17 cellular contexts compared by ENCODE assay signal in the genomic region with DNA sequence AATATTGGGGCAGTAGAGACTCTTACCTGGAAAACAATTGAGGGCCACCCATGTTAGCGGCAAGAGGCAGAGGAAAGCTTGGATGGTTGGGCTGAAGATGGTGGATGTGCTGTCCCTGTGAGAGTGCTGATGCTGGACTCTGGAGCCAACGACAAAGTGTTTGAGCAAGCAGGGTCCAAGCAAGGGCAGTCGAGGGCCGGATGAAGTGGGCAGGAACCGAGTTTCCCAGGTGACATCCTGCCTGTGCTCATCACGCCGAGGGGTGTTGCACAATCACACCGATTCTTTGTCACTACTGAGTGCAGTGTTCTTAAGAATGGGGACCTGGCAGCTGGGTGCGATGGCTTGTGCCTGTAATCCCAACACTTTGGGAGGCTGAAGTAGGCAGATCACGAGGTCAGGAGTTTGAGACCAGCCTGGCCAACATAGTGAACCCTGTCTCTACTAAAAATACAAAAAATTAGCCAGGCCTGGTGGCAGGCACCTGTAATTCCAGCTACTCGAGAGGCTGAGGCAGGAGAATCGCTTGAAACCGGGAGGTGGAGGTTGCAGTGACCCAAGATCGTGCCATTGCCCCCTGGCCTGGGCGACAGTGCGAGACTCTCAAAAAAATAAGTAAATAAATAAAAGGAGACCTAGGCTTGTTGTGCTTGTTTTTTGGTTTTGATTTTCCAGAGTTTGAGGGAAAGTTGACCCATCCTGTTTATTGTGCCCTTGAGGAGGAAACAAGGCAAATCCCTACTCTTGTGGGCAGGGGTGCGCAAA. TPM values are rescaled to one million over a fixed set of nuclear protein-coding genes. Genes with fewer than 3 reads are reported as not detected.
DNase-seq lines count a peak whose midpoint lies in the region; ATAC-seq and TF ChIP-seq lines count a peak whose summit lies in the region.
"Had no signal": no experiment of that assay in that cellular context is flagged by ENCODE, and none has a peak within 500 bp of the region (broad histone marks: within the 10 kb centered on the region; RNA-seq: fewer than 3 reads in every experiment).

No MANE protein-coding gene starts in this region.

- CTCF ChIA-PET in activated naive CD4-positive, alpha-beta T cell treated with anti-CD3 and anti-CD28 coated beads, Interleukin-2, amount 10 ng/mL, durations not matched to agents 7 days and 5 days (lab: Charles Lee) = interaction anchor here (0.6 kb wide), 1 partner anchor 19 kb away, joined by 4 read pairs; no protein-coding TSS in a partner anchor

- peaks cover 4% of the 10 kb centered on the region for H3K27me3 ChIP-seq in BE2C
- H3K27me3 ChIP-seq: right atrium auricular region, SJSA1 had no signal

- H3K36me3 Mint-ChIP-seq in activated naive CD4-positive, alpha-beta T cell treated with anti-CD3 and anti-CD28 coated beads, Interleukin-2, amount 10 ng/mL, durations not matched to agents 7 days and 5 days = peaks cover 66% of the 10 kb centered on the region
- peaks cover 98% of the 10 kb centered on the region for H3K36me3 Mint-ChIP-seq in effector memory CD8-positive, alpha-beta T cell (ENCODE audit: insufficient read depth)

- intact Hi-C loops in posterior vena cava (cut with DNase I) = no loop called here

- no peaks in the 10 kb centered on the region for H3K9me3 ChIP-seq in BE2C
- H3K9me3 ChIP-seq: right atrium auricular region, SJSA1 had no signal

- no peaks in the 10 kb centered on the region for H3K27me3 Mint-ChIP-seq in activated naive CD4-positive, alpha-beta T cell treated with anti-CD3 and anti-CD28 coated beads, Interleukin-2, amount 10 ng/mL, durations not matched to agents 7 days and 5 days
- H3K27me3 Mint-ChIP-seq in effector memory CD8-positive, alpha-beta T cell = no peaks in the 10 kb centered on the region

- DNase-seq in activated naive CD4-positive, alpha-beta T cell treated with anti-CD3 and anti-CD28 coated beads, Interleukin-2, amount 10 ng/mL, durations not matched to agents 7 days and 5 days = no peak
- no peak for DNase-seq in activated naive CD4-positive, alpha-beta T cell (lab: John Stamatoyannopoulos, UW)
- DNase-seq in effector memory CD8-positive, alpha-beta T cell = no peak
- peak; percentile 68 for DNase-seq in posterior vena cava (ENCODE audit: low spot score)
- no peak for DNase-seq in GM03348 (ENCODE audit: low spot score)
- no peak for DNase-seq in BE2C
- DNase-seq in SW480 (ENCODE audit: low spot score) = no peak
- DNase-seq: activated CD4-positive, alpha-beta T cell treated with anti-CD3 and anti-CD28 coated beads for 4 hours; anterior cingulate cortex; mesendoderm; OCI-M1; T1000 had no signal

- H3K4me1 Mint-ChIP-seq in activated naive CD4-positive, alpha-beta T cell treated with anti-CD3 and anti-CD28 coated beads, Interleukin-2, amount 10 ng/mL, durations not matched to agents 7 days and 5 days = peaks cover 62% of the 10 kb centered on the region
- peaks cover 30 to 49% of the 10 kb centered on the region in 2 donors for H3K4me1 Mint-ChIP-seq in effector memory CD8-positive, alpha-beta T cell (ENCODE audit: low read depth in 2 of 2)

- H3K9me3 Mint-ChIP-seq in activated naive CD4-positive, alpha-beta T cell treated with anti-CD3 and anti-CD28 coated beads, Interleukin-2, amount 10 ng/mL, durations not matched to agents 7 days and 5 days = no peaks in the 10 kb centered on the region
- no peaks in the 10 kb centered on the region for H3K9me3 Mint-ChIP-seq in effector memory CD8-positive, alpha-beta T cell

- no peak for TF ChIP-seq CTCF in BE2C (IDR thresholded peaks at IDR 0.05; ENCODE audit: low read depth, low read length)

- no peak overlapping the region for H3K4me3 Mint-ChIP-seq in activated naive CD4-positive, alpha-beta T cell treated with anti-CD3 and anti-CD28 coated beads, Interleukin-2, amount 10 ng/mL, durations not matched to agents 7 days and 5 days
- no peak overlapping the region for H3K4me3 Mint-ChIP-seq in effector memory CD8-positive, alpha-beta T cell

- peaks cover 55% of the 10 kb centered on the region for H3K36me3 ChIP-seq in BE2C

- no peak for ATAC-seq in effector memory CD8-positive, alpha-beta T cell (replicated peaks)

- H3K4me1 ChIP-seq in BE2C = no peaks in the 10 kb centered on the region

- H3K4me3 ChIP-seq in BE2C (ENCODE audit: low read depth, low read length) = no peak overlapping the region
- H3K4me3 ChIP-seq: right atrium auricular region, SJSA1 had no signal

- H3K27ac Mint-ChIP-seq in activated naive CD4-positive, alpha-beta T cell treated with anti-CD3 and anti-CD28 coated beads, Interleukin-2, amount 10 ng/mL, durations not matched to agents 7 days and 5 days = peak overlapping the region; percentile 49
- peak overlapping the region; percentile 47 to 71 for H3K27ac Mint-ChIP-seq in effector memory CD8-positive, alpha-beta T cell

TF ChIP-seq in PFSK-1, 5 proteins besides CTCF, POLR2A, EP300 and RAD21:
- TF ChIP-seq, protein P1, sequence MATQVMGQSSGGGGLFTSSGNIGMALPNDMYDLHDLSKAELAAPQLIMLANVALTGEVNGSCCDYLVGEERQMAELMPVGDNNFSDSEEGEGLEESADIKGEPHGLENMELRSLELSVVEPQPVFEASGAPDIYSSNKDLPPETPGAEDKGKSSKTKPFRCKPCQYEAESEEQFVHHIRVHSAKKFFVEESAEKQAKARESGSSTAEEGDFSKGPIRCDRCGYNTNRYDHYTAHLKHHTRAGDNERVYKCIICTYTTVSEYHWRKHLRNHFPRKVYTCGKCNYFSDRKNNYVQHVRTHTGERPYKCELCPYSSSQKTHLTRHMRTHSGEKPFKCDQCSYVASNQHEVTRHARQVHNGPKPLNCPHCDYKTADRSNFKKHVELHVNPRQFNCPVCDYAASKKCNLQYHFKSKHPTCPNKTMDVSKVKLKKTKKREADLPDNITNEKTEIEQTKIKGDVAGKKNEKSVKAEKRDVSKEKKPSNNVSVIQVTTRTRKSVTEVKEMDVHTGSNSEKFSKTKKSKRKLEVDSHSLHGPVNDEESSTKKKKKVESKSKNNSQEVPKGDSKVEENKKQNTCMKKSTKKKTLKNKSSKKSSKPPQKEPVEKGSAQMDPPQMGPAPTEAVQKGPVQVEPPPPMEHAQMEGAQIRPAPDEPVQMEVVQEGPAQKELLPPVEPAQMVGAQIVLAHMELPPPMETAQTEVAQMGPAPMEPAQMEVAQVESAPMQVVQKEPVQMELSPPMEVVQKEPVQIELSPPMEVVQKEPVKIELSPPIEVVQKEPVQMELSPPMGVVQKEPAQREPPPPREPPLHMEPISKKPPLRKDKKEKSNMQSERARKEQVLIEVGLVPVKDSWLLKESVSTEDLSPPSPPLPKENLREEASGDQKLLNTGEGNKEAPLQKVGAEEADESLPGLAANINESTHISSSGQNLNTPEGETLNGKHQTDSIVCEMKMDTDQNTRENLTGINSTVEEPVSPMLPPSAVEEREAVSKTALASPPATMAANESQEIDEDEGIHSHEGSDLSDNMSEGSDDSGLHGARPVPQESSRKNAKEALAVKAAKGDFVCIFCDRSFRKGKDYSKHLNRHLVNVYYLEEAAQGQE (IDR thresholded peaks at IDR 0.05; ENCODE audit: insufficient read depth in 1 of 2, low read depth in 2 of 2, low read length in 2 of 2) = 0 out of 4 replicates have a peak, but pooled peaks of 1 of the 2 experiments have one; percentile 29
- TF ChIP-seq POLR2AphosphoS5 (IDR thresholded peaks at IDR 0.05; ENCODE audit: low read depth, low read length) (peak; percentile 68), TAF1 (IDR thresholded peaks at IDR 0.05; ENCODE audit: borderline replicate concordance, insufficient read depth, low read length) (no peak), FOXP2 (optimal IDR thresholded peaks at IDR 0.05; ENCODE audit: borderline replicate concordance, extremely low read depth, extremely low read length, insufficient read depth) (no peak), SIN3A (IDR thresholded peaks at IDR 0.05; ENCODE audit: borderline replicate concordance, insufficient read depth, low read length) (no peak)
TF ChIP-seq in PFSK-1: peak in this region for 2.

RNA-seq across cellular contexts. Expression of a gene that starts 6.1 kb away (rescaled TPM):
- polyA plus RNA-seq in PFSK-1 (2012; ENCODE audit: insufficient read length, low read depth) = 10.7 TPM
- total RNA-seq in posterior vena cava = 10 to 100 TPM; 13.0 to 23.9 TPM
- polyA plus RNA-seq in BE2C (2012; ENCODE audit: insufficient read depth, insufficient read length, low read depth) = not detected

RNA-seq across cellular contexts. Expression of a gene that starts 16.6 kb away (rescaled TPM):
- 204 TPM for polyA plus RNA-seq in PFSK-1 (2012; ENCODE audit: insufficient read length, low read depth)
- 100 to 1,000 TPM; 168 to 208 TPM for total RNA-seq in posterior vena cava
- 509 TPM for polyA plus RNA-seq in BE2C (2012; ENCODE audit: insufficient read depth, insufficient read length, low read depth)

RNA-seq across cellular contexts. Expression of a gene that starts 17.4 kb away (rescaled TPM):
- 0.04 TPM for polyA plus RNA-seq in PFSK-1 (2012; ENCODE audit: insufficient read length, low read depth)
- total RNA-seq in posterior vena cava = under 1 TPM; 0.05 to 0.10 TPM
- 0.54 TPM for polyA plus RNA-seq in BE2C (2012; ENCODE audit: insufficient read depth, insufficient read length, low read depth)
- total RNA-seq: SJSA1 had no signal
- polyA plus RNA-seq: keratinocyte had no signal

RNA-seq across cellular contexts. Expression of a gene that starts 20.4 kb away (rescaled TPM):
- not detected for polyA plus RNA-seq in PFSK-1 (2012; ENCODE audit: insufficient read length, low read depth)
- total RNA-seq in posterior vena cava = not detected
- polyA plus RNA-seq in BE2C (2012; ENCODE audit: insufficient read depth, insufficient read length, low read depth) = not detected
- total RNA-seq: A673, right atrium auricular region, SJSA1 had no signal
- polyA plus RNA-seq: keratinocyte had no signal

RNA-seq across cellular contexts. Expression of a gene that starts 46.6 kb away (rescaled TPM):
- not detected for polyA plus RNA-seq in PFSK-1 (2012; ENCODE audit: insufficient read length, low read depth)
- total RNA-seq in posterior vena cava = 1 to 10 TPM; 2.9 to 5.2 TPM
- 2.3 TPM for polyA plus RNA-seq in BE2C (2012; ENCODE audit: insufficient read depth, insufficient read length, low read depth)
